8 cellular contexts compared by ENCODE assay signal in the genomic region with DNA sequence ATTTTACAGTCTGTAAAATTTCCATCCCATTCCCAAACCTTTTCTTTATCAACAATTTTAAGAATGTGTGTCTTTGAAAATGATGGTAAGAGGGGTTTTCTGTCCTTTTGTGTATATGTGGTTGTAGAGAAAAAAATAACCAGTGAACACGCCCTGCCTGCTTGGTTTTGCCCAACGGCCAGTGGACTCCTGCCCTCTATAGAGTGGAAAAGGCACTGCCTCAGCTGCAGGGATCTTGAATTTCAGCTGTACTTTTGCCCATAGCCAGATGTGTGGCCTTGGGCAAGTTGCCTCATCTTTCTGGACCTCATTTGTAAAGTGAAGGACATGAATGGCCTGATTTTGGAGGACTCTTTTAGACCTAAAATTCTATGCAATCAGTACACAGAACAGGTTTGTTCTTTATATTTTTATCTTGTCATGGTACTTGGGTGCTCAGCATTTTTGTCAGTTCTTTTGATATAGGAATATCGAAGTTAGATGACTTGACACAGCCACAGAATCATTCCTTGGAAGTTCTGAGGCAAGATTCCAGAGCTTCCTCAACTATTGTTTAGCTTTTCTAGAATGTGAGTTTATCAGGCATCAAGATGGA.
DNase-seq lines count a peak whose midpoint lies in the region; ATAC-seq and TF ChIP-seq lines count a peak whose summit lies in the region.

No MANE protein-coding gene starts in this region.

- H3K27ac Mint-ChIP-seq in nephron (peak overlapping the region in 2 of 3 experiments; percentile 68 to 78), T-helper 17 cell (no peak overlapping the region)

- peaks cover 15% of the 10 kb centered on the region for H3K27me3 Mint-ChIP-seq in nephron (ENCODE audit: low read depth)
- peaks cover 16% of the 10 kb centered on the region for H3K27me3 Mint-ChIP-seq in T-helper 17 cell
- peaks cover 6% of the 10 kb centered on the region for H3K27me3 Mint-ChIP-seq in activated T-cell treated with anti-CD3 and anti-CD28 coated beads, Interleukin-2, amount 50 U/mL, for 4 hours (ENCODE audit: low read depth)

- peak; percentile 74 for DNase-seq in AG09319 (ENCODE audit: extremely low read depth, low read depth)
- DNase-seq in NCI-H1417 treated with DMSO at 0.1 percent for 48 hours (lab: John Stamatoyannopoulos, UW) = peak; percentile 2
- DNase-seq in T-helper 17 cell = no peak
- no peak for DNase-seq in activated T-cell treated with anti-CD3 and anti-CD28 coated beads, Interleukin-2, amount 50 U/mL, for 4 hours
- DNase-seq in cerebellar nuclear complex (lab: John Stamatoyannopoulos, UW) = no peak

- peaks cover 2% of the 10 kb centered on the region for H3K9me3 Mint-ChIP-seq in nephron
- H3K9me3 Mint-ChIP-seq in activated T-cell treated with anti-CD3 and anti-CD28 coated beads, Interleukin-2, amount 50 U/mL, for 4 hours = no peaks in the 10 kb centered on the region

- no peak for ATAC-seq in T-helper 17 cell
- no peak for ATAC-seq in activated T-cell treated with anti-CD3 and anti-CD28 coated beads, Interleukin-2, amount 50 U/mL, for 4 hours

- no peaks in the 10 kb centered on the region for H3K9me3 ChIP-seq in T-helper 17 cell (ENCODE audit: control insufficient read depth, low read length, poor library complexity, severe bottlenecking)

- peak overlapping the region; percentile 60 for H3K27ac ChIP-seq in cingulate gyrus (ENCODE audit: low read depth, low read length)

- TF ChIP-seq CTCF in AG09319 (IDR thresholded peaks at IDR 0.05; ENCODE audit: low read depth, low read length) (peak; percentile 84), GM12874 (IDR thresholded peaks at IDR 0.05; ENCODE audit: insufficient read depth, low read depth, low read length) (peak; percentile 56; the same call in 1 of the 2 replicates), nephron (IDR thresholded peaks at IDR 0.05; ENCODE audit: unreplicated experiment in 3 of 3) (peak in 2 of 3 experiments; percentile 26 to 40)

- H3K4me1 Mint-ChIP-seq in nephron = peaks cover 52% of the 10 kb centered on the region
- peaks cover 2% of the 10 kb centered on the region for H3K4me1 Mint-ChIP-seq in T-helper 17 cell
- no peaks in the 10 kb centered on the region for H3K4me1 Mint-ChIP-seq in activated T-cell treated with anti-CD3 and anti-CD28 coated beads, Interleukin-2, amount 50 U/mL, for 4 hours (ENCODE audit: low read depth)

- H3K4me3 Mint-ChIP-seq in nephron = no peak overlapping the region
- no peak overlapping the region for H3K4me3 Mint-ChIP-seq in T-helper 17 cell
- H3K4me3 Mint-ChIP-seq in activated T-cell treated with anti-CD3 and anti-CD28 coated beads, Interleukin-2, amount 50 U/mL, for 4 hours = no peak overlapping the region

- H3K36me3 Mint-ChIP-seq in nephron (ENCODE audit: low read depth) (no peaks in the 10 kb centered on the region), T-helper 17 cell (ENCODE audit: low read depth) (no peaks in the 10 kb centered on the region)
- H3K36me3 Mint-ChIP-seq in activated T-cell treated with anti-CD3 and anti-CD28 coated beads, Interleukin-2, amount 50 U/mL, for 4 hours (ENCODE audit: insufficient read depth) = no peaks in the 10 kb centered on the region

Comparison
In these comparisons a context has a peak if more than half of its experiments do, and no peak if none do; other contexts are left out.
1. DNase-seq: peak in AG09319 (single experiment) and NCI-H1417 treated with DMSO at 0.1 percent for 48 hours (single experiment); none in T-helper 17 cell (0 of 3), activated T-cell treated with anti-CD3 and anti-CD28 coated beads, Interleukin-2, amount 50 U/mL, for 4 hours (single experiment) and cerebellar nuclear complex (0 of 2).
2. CTCF ChIP-seq: peak in every context shown above with its lines; median percentile 84 in AG09319; 56 in GM12874; 33 in nephron.